ENCODE assay signal across 9 cellular contexts in the genomic region with DNA sequence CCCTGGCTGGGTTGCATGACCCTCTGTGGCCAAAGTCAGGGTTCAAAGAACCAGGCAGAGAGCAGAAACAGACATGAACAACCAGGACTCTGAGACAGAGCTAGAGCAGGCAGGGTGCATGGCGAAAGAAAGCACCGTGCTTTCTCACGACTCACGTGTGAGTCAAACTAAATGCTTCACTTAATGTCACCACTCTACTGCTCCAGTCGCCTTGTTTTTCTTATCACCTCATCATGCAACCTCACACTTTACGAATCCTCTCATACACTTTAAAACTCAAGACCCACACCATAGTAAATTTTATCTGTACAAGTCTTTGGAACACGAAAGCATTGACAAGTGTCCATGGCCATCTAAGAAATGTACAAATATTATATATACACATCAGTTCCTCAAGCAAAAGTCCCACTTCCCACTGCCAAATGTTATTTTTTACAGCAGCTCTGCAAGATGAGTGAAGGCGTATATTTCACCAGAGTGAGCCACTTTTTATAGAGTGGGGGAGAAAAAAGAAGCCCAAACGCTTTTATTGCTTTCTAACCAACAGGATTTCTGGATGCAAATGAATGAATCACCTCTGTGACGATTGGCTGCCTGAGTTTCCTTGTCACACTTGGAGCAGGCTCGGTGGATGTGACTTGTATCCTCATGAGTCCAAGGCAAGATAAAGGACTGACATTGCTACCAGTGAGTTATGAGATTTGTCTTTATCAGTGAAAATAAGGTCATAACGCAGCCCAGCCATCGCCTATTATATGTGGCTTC. TPM values are rescaled to one million over a fixed set of nuclear protein-coding genes. Genes with fewer than 3 reads are reported as not detected.
DNase-seq lines count a peak whose midpoint lies in the region; ATAC-seq and TF ChIP-seq lines count a peak whose summit lies in the region.
"Had no signal": no experiment of that assay in that cellular context is flagged by ENCODE, and none has a peak within 500 bp of the region (broad histone marks: within the 10 kb centered on the region; RNA-seq: fewer than 3 reads in every experiment).

No MANE protein-coding gene starts in this region.

- no peak overlapping the region for H3K4me3 ChIP-seq in naive thymus-derived CD4-positive, alpha-beta T cell (ENCODE audit: low read length)

- CTCF ChIA-PET in RWPE1 (lab: Yijun Ruan, JAX), result no interaction called here
- CTCF ChIA-PET in naive thymus-derived CD4-positive, alpha-beta T cell (lab: Charles Lee), result interaction anchor here (0.6 kb wide), 1 partner anchor 18 kb away, joined by 3 read pairs; no protein-coding TSS in a partner anchor

- POLR2A ChIA-PET in RWPE1 (lab: Yijun Ruan, JAX; ENCODE audit: low non-redundant PET), result no interaction called here
- POLR2A ChIA-PET in naive thymus-derived CD4-positive, alpha-beta T cell (lab: Charles Lee), result interaction anchor here (0.6 kb wide), 1 partner anchor 22 kb away, joined by 5 read pairs; no protein-coding TSS in a partner anchor

- no peaks in the 10 kb centered on the region for H3K36me3 Mint-ChIP-seq in HFFc6 (ENCODE audit: low read depth)
- no peaks in the 10 kb centered on the region for H3K36me3 Mint-ChIP-seq in naive thymus-derived CD4-positive, alpha-beta T cell

- intact Hi-C loops in naive thymus-derived CD4-positive, alpha-beta T cell (cut with micrococcal nuclease), result no loop called here

- peaks cover 19% of the 10 kb centered on the region for H3K27me3 Mint-ChIP-seq in HFFc6 (ENCODE audit: insufficient read depth)
- peaks cover 5 to 37% (median 12%) of the 10 kb centered on the region in 5 donors for H3K27me3 Mint-ChIP-seq in naive thymus-derived CD4-positive, alpha-beta T cell

- DNase-seq in AG08395 (ENCODE audit: low spot score), result peak; percentile 72
- DNase-seq in HFFc6, result peak; percentile 54
- DNase-seq in RWPE1 (ENCODE audit: low spot score), result peak; percentile 69
- DNase-seq in glomerular visceral epithelial cell (ENCODE audit: extremely low spot score), result peak; percentile 57
- DNase-seq in naive thymus-derived CD4-positive, alpha-beta T cell, result no peak
- DNase-seq in activated gamma-delta T cell (lab: John Stamatoyannopoulos, UW), result no peak

- no peak overlapping the region for H3K27ac ChIP-seq in RWPE1
- no peak overlapping the region for H3K27ac ChIP-seq in naive thymus-derived CD4-positive, alpha-beta T cell (ENCODE audit: low read depth, low read length)
- H3K27ac ChIP-seq: VCaP had no signal

- no peaks in the 10 kb centered on the region for H3K36me3 ChIP-seq in naive thymus-derived CD4-positive, alpha-beta T cell (ENCODE audit: control insufficient read depth in 2 of 3, insufficient read depth in 3 of 3, low read length in 3 of 3)

- no peak overlapping the region for H3K27ac Mint-ChIP-seq in HFFc6
- no peak overlapping the region for H3K27ac Mint-ChIP-seq in naive thymus-derived CD4-positive, alpha-beta T cell

- H3K4me3 Mint-ChIP-seq in HFFc6, result no peak overlapping the region
- no peak overlapping the region for H3K4me3 Mint-ChIP-seq in naive thymus-derived CD4-positive, alpha-beta T cell

- no peaks in the 10 kb centered on the region for H3K9me3 Mint-ChIP-seq in HFFc6
- H3K9me3 Mint-ChIP-seq in naive thymus-derived CD4-positive, alpha-beta T cell, result peaks cover 0 to 2% (median 0%) of the 10 kb centered on the region in 11 donors

- no peak for ATAC-seq in naive thymus-derived CD4-positive, alpha-beta T cell
- no peak for ATAC-seq in GM19467 (IDR thresholded peaks at IDR 0.05; ENCODE audit: unreplicated experiment)
- ATAC-seq in GM18870 (IDR thresholded peaks at IDR 0.05; ENCODE audit: unreplicated experiment), result no peak

- TF ChIP-seq CTCF in HFFc6 (IDR thresholded peaks at IDR 0.05) (no peak), RWPE1 (conservative IDR thresholded peaks at IDR 0.05; ENCODE audit: low read depth) (no peak)

- no peaks in the 10 kb centered on the region for H3K27me3 ChIP-seq in naive thymus-derived CD4-positive, alpha-beta T cell (ENCODE audit: control insufficient read depth in 2 of 2, insufficient read depth in 2 of 2, low read length in 2 of 2)

- no peaks in the 10 kb centered on the region for H3K9me3 ChIP-seq in naive thymus-derived CD4-positive, alpha-beta T cell (ENCODE audit: control insufficient read depth in 2 of 3, low read length in 3 of 3)

- H3K4me1 ChIP-seq in naive thymus-derived CD4-positive, alpha-beta T cell (ENCODE audit: control insufficient read depth in 2 of 2, insufficient read depth in 2 of 2, low read length in 2 of 2), result no peaks in the 10 kb centered on the region

- peaks cover 11% of the 10 kb centered on the region for H3K4me1 Mint-ChIP-seq in HFFc6 (ENCODE audit: low read depth)
- peaks cover 0 to 14% (median 10%) of the 10 kb centered on the region in 7 donors for H3K4me1 Mint-ChIP-seq in naive thymus-derived CD4-positive, alpha-beta T cell

RNA-seq across cellular contexts. Expression of a gene that starts 16.0 kb away (rescaled TPM):
- total RNA-seq in HFFc6 (2021; fragmentation: NEBNext Ultra II Directional; extraction: Animal tissue kit (Norgen Biotek cat#: 25700)), result not detected
- not detected for total RNA-seq in naive thymus-derived CD4-positive, alpha-beta T cell
- under 1 TPM in 1 of 2 donors, not detected in 1; 0.45 TPM for polyA plus RNA-seq in naive thymus-derived CD4-positive, alpha-beta T cell

RNA-seq across cellular contexts. Expression of a gene that starts 23.9 kb away (rescaled TPM):
- 10 to 100 TPM; 10.6 to 14.9 (median 13.5) TPM for total RNA-seq in HFFc6 (2021; fragmentation: NEBNext Ultra II Directional; extraction: Animal tissue kit (Norgen Biotek cat#: 25700))
- 10 to 100 TPM; 34.3 to 40.2 (median 38.1) TPM for total RNA-seq in naive thymus-derived CD4-positive, alpha-beta T cell
- 10 to 100 TPM; 25.3 to 48.8 TPM for polyA plus RNA-seq in naive thymus-derived CD4-positive, alpha-beta T cell

Comparison
In these comparisons a context has a peak if more than half of its experiments do, and no peak if none do; other contexts are left out.
1. DNase-seq: peak in AG08395 (single experiment), HFFc6 (single experiment), RWPE1 (single experiment) and glomerular visceral epithelial cell (single experiment); none in naive thymus-derived CD4-positive, alpha-beta T cell (0 of 9) and activated gamma-delta T cell (single experiment).